1 cellular context compared by ENCODE assay signal in genomic region chr15:94258246-94258645, GRCh38.
TF ChIP-seq lines count a peak whose summit lies in the region.

No MANE protein-coding gene starts in this region.

TF ChIP-seq in HepG2, 621 proteins besides CTCF, POLR2A, EP300 and RAD21 (continued from another document):
- TF ChIP-seq REST (IDR thresholded peaks at IDR 0.05; ENCODE audit: borderline replicate concordance in 1 of 2, low read depth in 1 of 2, low read length in 2 of 2) (no peak), ZNF263 (CRISPR knock-in tag; IDR thresholded peaks at IDR 0.05) (no peak), TRIM22 (IDR thresholded peaks at IDR 0.05) (no peak), ZFAT (CRISPR knock-in tag; conservative IDR thresholded peaks at IDR 0.05) (no peak), PHF20 (CRISPR knock-in tag; IDR thresholded peaks at IDR 0.05) (no peak), TBX3 (IDR thresholded peaks at IDR 0.05; ENCODE audit: borderline replicate concordance) (no peak), MEF2D (CRISPR knock-in tag; IDR thresholded peaks at IDR 0.05) (no peak)
